Comparison of ENCODE assay signal across 20 cellular contexts in genomic region chr6:146917182-146917581, GRCh38.
"Had no signal": no experiment of that assay in that cellular context is flagged by ENCODE, and none has a peak within 500 bp of the region (broad histone marks: within the 10 kb centered on the region; RNA-seq: fewer than 3 reads in every experiment).

No MANE protein-coding gene starts in this region.

- H3K9ac ChIP-seq: KMS-11 had no signal

- H3K27me3 ChIP-seq: SJCRH30 had no signal

- ATAC-seq: Right ventricle myocardium inferior, SK-N-SH treated with all-trans-retinoic acid at 6 μM for 48 hours had no signal

- H3K27ac ChIP-seq: HL-60, KMS-11, SJCRH30 had no signal

- H3K9me3 ChIP-seq: SJCRH30 had no signal

- H3K4me2 ChIP-seq: KMS-11 had no signal

- H3K4me3 ChIP-seq: SJCRH30 had no signal

- H3K36me3 ChIP-seq: SJCRH30 had no signal

- DNase-seq: Kasumi-1, MM.1S, NCI-H1092 treated with DMSO at 0.1 percent for 48 hours, NCI-H1436, NCI-H187, NCI-H2029, NCI-H2081 treated with DMSO at 0.1 percent for 48 hours, NCI-H2171, NCI-H226, NCI-H446, NCI-H510A, NCI-H524 treated with DMSO at 0.1 percent for 48 hours, NCI-H69, NCI-H774, SHP77 treated with DMSO at 0.1 percent for 48 hours, SJCRH30 had no signal
